Comparison of ENCODE assay signal across 13 cellular contexts in the genomic region with DNA sequence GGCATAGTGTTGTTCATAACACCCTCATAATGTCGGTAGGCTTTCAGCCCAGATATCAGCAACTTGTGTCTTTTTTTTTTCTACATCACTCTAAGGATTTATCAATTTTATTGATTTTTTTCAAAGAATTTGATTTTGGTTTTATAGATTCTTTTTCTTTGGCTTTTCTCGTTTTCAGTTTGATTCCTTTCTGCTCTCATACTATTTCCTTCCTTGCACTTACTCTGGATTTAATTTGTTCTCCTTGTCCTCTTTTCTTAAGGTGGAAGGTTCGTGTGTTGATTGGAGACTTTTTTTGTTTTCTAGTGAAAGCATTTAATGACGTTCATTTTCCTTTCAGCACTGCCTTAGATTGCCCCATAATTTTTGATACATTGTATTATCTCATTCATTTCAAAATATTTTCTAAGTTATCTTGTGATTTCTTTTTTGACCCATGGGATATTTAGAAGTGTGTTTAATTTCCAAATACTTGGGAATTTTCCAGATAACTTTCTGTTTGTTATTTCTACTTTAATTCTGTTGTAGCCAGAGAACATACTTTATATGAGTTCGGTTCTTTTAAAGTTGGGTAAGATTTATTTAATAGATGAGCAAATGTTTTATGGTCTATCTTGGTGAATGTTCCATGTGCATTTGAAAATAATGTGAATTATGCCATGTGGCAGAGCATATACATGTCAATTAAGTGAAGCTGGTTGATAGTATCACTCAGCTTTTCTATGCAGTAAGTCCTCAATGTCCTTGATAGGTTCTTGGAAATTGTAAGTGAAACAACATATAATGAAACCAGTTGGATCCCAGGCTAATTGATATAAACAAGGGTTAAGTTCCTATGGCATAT.
"Had no signal": no experiment of that assay in that cellular context is flagged by ENCODE, and none has a peak within 500 bp of the region (broad histone marks: within the 10 kb centered on the region; RNA-seq: fewer than 3 reads in every experiment).

No MANE protein-coding gene starts in this region.

- DNase-seq: caudate nucleus; effector CD4-positive, alpha-beta T cell; kidney; left ventricle myocardium inferior; mesendoderm; psoas muscle; sigmoid colon; SJCRH30; T-helper 9 cell had no signal

- FAIRE-seq: kidney, urothelium cell line had no signal

- ATAC-seq: psoas muscle had no signal

- H3K4me1 ChIP-seq: left ventricle myocardium inferior, psoas muscle, sigmoid colon, SJCRH30 had no signal

- H3K4me2 ChIP-seq: hepatocyte had no signal

- H3K9me3 ChIP-seq: sigmoid colon, SJCRH30 had no signal

- H2AFZ ChIP-seq: hepatocyte had no signal

- H3K4me3 ChIP-seq: coronary artery, hepatocyte, left ventricle myocardium inferior, psoas muscle, sigmoid colon, SJCRH30 had no signal

- H3K36me3 ChIP-seq: left ventricle myocardium inferior, sigmoid colon, SJCRH30 had no signal

- H3K27me3 ChIP-seq: hepatocyte, sigmoid colon, SJCRH30 had no signal

- H3K79me2 ChIP-seq: hepatocyte had no signal

- H3K4me3 Mint-ChIP-seq: activated T-helper 1 cell treated with anti-CD3 and anti-CD28 coated beads, Interleukin-12 subunit alpha, Interleukin-12 subunit beta, Interleukin-2, Interleukin-4 antibody, amounts not matched to agents 30 ng/mL and 10 ng/mL and 1 ng/mL, durations not matched to agents 14 hours and 24 hours and 36 hours had no signal

- H3K27ac ChIP-seq: coronary artery, hepatocyte, left ventricle myocardium inferior, psoas muscle, sigmoid colon, SJCRH30 had no signal
